13 cellular contexts compared by ENCODE assay signal in genomic region chr14:53793790-53794560, GRCh38.
DNase-seq lines count a peak whose midpoint lies in the region; ATAC-seq, FAIRE-seq and TF ChIP-seq lines count a peak whose summit lies in the region.
"Had no signal": no experiment of that assay in that cellular context is flagged by ENCODE, and none has a peak within 500 bp of the region (broad histone marks: within the 10 kb centered on the region; RNA-seq: fewer than 3 reads in every experiment).

No MANE protein-coding gene starts in this region.

- ATAC-seq in GM18511 (IDR thresholded peaks at IDR 0.05; ENCODE audit: unreplicated experiment) (no peak), GM21529 (IDR thresholded peaks at IDR 0.05; ENCODE audit: unreplicated experiment) (no peak)
- ATAC-seq: activated CD4-positive, alpha-beta T cell treated with anti-CD3 and anti-CD28 coated beads for 36 hours; heart left ventricle; SK-N-SH treated with all-trans-retinoic acid at 6 μM for 48 hours had no signal

- FAIRE-seq in kidney (lab: Jason Lieb, UNC), result no peak

- H3K4me3 ChIP-seq in kidney (ENCODE audit: low read length in 2 of 2), result no peak overlapping the region
- H3K4me3 ChIP-seq: heart left ventricle, prostate gland had no signal

- peak; percentile 76 for DNase-seq in Ammon's horn (ENCODE audit: low spot score)
- DNase-seq in NCI-H128 (lab: John Stamatoyannopoulos, UW; ENCODE audit: unreplicated experiment), result peak; percentile 77
- peak; percentile 50 for DNase-seq in SHP77 treated with DMSO at 0.1 percent for 48 hours (lab: John Stamatoyannopoulos, UW)
- DNase-seq in left kidney (ENCODE audit: low read depth, low spot score), result peak; percentile 43
- DNase-seq in kidney, result no peak
- no peak for DNase-seq in NOMO-1 treated with dmso at 0.1 percent for 144 hours (lab: John Stamatoyannopoulos, UW; ENCODE audit: unreplicated experiment)
- DNase-seq: activated CD4-positive, alpha-beta T cell treated with anti-CD3 and anti-CD28 coated beads for 36 hours; activated naive CD4-positive, alpha-beta T cell had no signal

- no peaks in the 10 kb centered on the region for H3K36me3 ChIP-seq in kidney (ENCODE audit: control insufficient read depth in 1 of 2, insufficient read depth in 2 of 2, low read length in 2 of 2)
- H3K36me3 ChIP-seq: heart left ventricle, prostate gland had no signal

- no peaks in the 10 kb centered on the region for H3K9me3 ChIP-seq in kidney (ENCODE audit: control insufficient read depth in 1 of 2, low read length in 2 of 2)
- H3K9me3 ChIP-seq: heart left ventricle, prostate gland had no signal

- no peak overlapping the region for H3K9ac ChIP-seq in kidney (ENCODE audit: low read length in 2 of 2)

- no peak overlapping the region for H3K27ac ChIP-seq in kidney (ENCODE audit: low read depth in 2 of 2, low read length in 2 of 2)
- H3K27ac ChIP-seq: heart left ventricle, prostate gland had no signal

- intact Hi-C loops in kidney (cut with DNase I), result no loop called here

- H3K4me1 ChIP-seq in kidney (ENCODE audit: control insufficient read depth in 1 of 2, insufficient read depth in 1 of 2, low read depth in 1 of 2, low read length in 2 of 2), result no peaks in the 10 kb centered on the region
- H3K4me1 ChIP-seq: prostate gland had no signal

- TF ChIP-seq CTCF in kidney (IDR thresholded peaks at IDR 0.05; ENCODE audit: borderline replicate concordance, extremely low read depth, insufficient read depth), result no peak

Comparison
In these comparisons a context has a peak if more than half of its experiments do, and no peak if none do; other contexts are left out.
1. DNase-seq: peak in Ammon's horn (single experiment), NCI-H128 (single experiment), SHP77 treated with DMSO at 0.1 percent for 48 hours (single experiment) and left kidney (single experiment); none in kidney (single experiment) and NOMO-1 treated with dmso at 0.1 percent for 144 hours (single experiment).